1 cellular context compared by ENCODE assay signal in the genomic region with DNA sequence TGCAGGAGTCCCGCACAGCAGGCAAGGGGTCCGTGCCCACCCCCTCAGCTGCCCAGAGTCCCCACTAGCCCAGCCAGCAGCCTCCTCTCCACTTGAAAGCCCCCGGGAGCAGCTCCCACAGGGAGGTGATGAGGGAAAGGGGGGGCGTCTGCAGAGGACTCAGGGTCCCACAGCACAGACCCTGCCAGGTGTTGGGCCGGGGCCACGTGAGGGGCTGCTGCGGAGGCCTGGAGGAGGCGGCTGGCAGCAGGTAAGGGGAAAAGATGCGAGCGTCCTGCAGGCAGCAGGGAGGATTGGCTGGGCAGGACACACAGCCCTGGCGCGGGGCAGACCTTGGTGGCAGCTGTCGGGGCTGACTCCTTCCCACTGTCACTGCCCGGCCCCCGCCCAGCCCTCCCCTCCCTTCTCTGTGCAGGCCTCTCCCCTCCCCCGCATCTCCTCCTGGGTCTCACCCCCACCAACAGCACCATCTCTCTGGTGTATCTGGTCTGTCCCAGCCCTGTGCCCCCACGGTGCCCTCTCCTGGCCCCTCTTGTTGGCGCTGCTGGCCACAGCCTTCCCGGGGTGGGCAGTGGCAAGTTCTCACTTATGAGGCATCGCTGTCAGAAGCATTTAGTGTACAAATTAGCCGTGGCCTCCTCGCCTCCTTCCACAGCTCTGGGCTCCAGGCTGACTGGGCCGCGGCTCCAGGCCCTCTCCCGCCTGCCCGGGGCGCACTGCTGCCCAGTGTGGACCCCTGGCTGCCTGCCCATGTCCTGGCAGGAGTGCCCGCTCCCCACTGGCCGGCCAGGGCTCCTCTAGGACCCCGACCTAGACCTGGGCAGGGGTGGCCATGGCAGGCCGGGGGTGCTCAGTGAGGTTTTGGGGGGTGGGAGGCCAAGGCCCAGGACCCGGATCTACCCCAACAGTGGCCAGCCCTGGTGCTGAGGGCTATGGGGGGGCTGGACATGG.
TF ChIP-seq lines count a peak whose summit lies in the region.

No MANE protein-coding gene starts in this region.

TF ChIP-seq in IMR-90, 13 proteins besides CTCF, POLR2A, EP300 and RAD21:
- no peak for TF ChIP-seq BHLHE40 (IDR thresholded peaks at IDR 0.05; ENCODE audit: low read depth, low read length)
- no peak for TF ChIP-seq RCOR1 (IDR thresholded peaks at IDR 0.05; ENCODE audit: insufficient replicate concordance, low read length)
- TF ChIP-seq USF2 (IDR thresholded peaks at IDR 0.05; ENCODE audit: low read depth, low read length): no peak
- TF ChIP-seq MAFK (IDR thresholded peaks at IDR 0.05; ENCODE audit: low read depth, low read length): no peak
- TF ChIP-seq MXI1 (IDR thresholded peaks at IDR 0.05; ENCODE audit: borderline replicate concordance, low read depth, low read length): no peak
- no peak for TF ChIP-seq SMC3 (IDR thresholded peaks at IDR 0.05; ENCODE audit: low read depth, low read length)
- TF ChIP-seq MAZ (IDR thresholded peaks at IDR 0.05; ENCODE audit: borderline replicate concordance, low read depth, low read length): no peak
- TF ChIP-seq CHD1 (IDR thresholded peaks at IDR 0.05; ENCODE audit: low read depth, low read length): no peak
- no peak for TF ChIP-seq FOS (IDR thresholded peaks at IDR 0.05; ENCODE audit: low read depth, low read length)
- TF ChIP-seq NFE2L2 (IDR thresholded peaks at IDR 0.05; ENCODE audit: low read depth, low read length): no peak
- no peak for TF ChIP-seq RFX5 (IDR thresholded peaks at IDR 0.05; ENCODE audit: low read depth, low read length)
